ENCODE assay signal across 1 cellular context in the genomic region with DNA sequence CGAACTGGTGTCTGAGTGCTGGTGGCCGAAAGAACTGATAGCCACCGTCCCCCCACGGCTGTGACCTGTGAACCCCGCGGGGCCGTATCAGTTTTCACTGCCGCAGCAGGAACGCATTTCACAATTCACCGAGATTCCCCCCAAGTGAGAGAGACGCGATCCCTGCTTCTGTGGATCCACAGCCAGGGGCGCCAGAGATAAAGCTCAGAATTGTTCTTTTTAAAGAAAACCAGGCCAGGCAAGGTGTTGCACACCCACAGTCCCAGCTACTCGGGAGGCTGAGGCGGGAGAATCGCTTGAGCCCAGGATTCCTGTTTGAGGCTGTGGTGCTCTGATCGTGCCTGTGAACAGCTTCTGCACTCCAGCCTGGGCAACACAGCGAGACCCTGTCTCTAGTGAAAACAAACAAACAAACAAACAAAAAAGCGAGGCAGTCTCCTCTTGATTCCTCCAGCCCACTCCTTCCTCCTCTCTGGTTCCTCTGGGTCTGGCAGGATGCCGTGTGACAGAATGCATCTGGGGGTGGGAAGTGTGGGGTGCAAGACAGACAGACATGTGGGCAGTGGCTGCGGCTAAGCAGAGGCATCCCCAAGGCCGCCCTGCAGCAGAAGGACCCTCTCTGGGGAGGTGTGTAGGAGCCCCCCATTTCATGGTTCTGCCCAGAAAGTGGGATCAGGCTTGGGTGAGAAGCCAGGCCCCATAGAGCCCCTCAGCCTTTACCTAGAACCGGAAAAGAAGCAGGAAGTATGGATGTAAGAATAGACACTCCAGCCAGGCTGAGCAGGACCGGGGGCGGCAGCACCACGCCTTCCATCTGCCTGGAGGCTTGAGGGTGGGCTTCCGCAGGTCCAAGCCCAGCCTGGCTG.
TF ChIP-seq lines count a peak whose summit lies in the region.

No MANE protein-coding gene starts in this region.

TF ChIP-seq in HEK293, 187 proteins besides CTCF, POLR2A, EP300 and RAD21 (continued from another document):
- TF ChIP-seq, protein P1, sequence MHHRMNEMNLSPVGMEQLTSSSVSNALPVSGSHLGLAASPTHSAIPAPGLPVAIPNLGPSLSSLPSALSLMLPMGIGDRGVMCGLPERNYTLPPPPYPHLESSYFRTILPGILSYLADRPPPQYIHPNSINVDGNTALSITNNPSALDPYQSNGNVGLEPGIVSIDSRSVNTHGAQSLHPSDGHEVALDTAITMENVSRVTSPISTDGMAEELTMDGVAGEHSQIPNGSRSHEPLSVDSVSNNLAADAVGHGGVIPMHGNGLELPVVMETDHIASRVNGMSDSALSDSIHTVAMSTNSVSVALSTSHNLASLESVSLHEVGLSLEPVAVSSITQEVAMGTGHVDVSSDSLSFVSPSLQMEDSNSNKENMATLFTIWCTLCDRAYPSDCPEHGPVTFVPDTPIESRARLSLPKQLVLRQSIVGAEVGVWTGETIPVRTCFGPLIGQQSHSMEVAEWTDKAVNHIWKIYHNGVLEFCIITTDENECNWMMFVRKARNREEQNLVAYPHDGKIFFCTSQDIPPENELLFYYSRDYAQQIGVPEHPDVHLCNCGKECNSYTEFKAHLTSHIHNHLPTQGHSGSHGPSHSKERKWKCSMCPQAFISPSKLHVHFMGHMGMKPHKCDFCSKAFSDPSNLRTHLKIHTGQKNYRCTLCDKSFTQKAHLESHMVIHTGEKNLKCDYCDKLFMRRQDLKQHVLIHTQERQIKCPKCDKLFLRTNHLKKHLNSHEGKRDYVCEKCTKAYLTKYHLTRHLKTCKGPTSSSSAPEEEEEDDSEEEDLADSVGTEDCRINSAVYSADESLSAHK (tag by site-specific recombination; IDR thresholded peaks at IDR 0.05): no peak
- TF ChIP-seq ZNF654 (tag by site-specific recombination; IDR thresholded peaks at IDR 0.05; ENCODE audit: low read depth) (no peak), ZNF560 (tag by site-specific recombination; IDR thresholded peaks at IDR 0.05; ENCODE audit: borderline replicate concordance) (no peak), ZNF791 (tag by site-specific recombination; IDR thresholded peaks at IDR 0.05) (no peak), ZNF23 (tag by site-specific recombination; IDR thresholded peaks at IDR 0.05; ENCODE audit: borderline replicate concordance) (no peak), ZNF48 (tag by site-specific recombination; IDR thresholded peaks at IDR 0.05) (no peak), ZNF416 (tag by site-specific recombination; IDR thresholded peaks at IDR 0.05) (no peak), SP3 (tag by site-specific recombination; IDR thresholded peaks at IDR 0.05) (no peak), ZBTB17 (tag by site-specific recombination; IDR thresholded peaks at IDR 0.05) (no peak)
- TF ChIP-seq, protein P2, sequence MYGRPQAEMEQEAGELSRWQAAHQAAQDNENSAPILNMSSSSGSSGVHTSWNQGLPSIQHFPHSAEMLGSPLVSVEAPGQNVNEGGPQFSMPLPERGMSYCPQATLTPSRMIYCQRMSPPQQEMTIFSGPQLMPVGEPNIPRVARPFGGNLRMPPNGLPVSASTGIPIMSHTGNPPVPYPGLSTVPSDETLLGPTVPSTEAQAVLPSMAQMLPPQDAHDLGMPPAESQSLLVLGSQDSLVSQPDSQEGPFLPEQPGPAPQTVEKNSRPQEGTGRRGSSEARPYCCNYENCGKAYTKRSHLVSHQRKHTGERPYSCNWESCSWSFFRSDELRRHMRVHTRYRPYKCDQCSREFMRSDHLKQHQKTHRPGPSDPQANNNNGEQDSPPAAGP (tag by site-specific recombination; IDR thresholded peaks at IDR 0.05): no peak
- TF ChIP-seq, protein P3, sequence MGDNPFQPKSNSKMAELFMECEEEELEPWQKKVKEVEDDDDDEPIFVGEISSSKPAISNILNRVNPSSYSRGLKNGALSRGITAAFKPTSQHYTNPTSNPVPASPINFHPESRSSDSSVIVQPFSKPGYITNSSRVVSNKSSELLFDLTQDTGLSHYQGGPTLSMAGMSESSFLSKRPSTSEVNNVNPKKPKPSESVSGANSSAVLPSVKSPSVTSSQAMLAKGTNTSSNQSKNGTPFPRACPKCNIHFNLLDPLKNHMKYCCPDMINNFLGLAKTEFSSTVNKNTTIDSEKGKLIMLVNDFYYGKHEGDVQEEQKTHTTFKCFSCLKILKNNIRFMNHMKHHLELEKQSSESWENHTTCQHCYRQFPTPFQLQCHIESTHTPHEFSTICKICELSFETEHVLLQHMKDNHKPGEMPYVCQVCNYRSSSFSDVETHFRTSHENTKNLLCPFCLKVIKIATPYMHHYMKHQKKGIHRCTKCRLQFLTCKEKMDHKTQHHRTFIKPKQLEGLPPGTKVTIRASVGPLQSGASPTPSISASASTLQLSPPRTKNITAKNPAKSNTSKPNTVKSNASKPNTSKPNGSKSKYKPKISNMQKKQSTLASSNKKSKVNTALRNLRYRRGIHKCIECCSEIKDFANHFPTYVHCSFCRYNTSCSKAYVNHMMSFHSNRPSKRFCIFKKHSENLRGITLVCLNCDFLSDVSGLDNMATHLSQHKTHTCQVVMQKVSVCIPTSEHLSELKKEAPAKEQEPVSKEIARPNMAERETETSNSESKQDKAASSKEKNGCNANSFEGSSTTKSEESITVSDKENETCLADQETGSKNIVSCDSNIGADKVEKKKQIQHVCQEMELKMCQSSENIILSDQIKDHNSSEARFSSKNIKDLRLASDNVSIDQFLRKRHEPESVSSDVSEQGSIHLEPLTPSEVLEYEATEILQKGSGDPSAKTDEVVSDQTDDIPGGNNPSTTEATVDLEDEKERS (tag by site-specific recombination; IDR thresholded peaks at IDR 0.05): no peak
- TF ChIP-seq, protein P4, sequence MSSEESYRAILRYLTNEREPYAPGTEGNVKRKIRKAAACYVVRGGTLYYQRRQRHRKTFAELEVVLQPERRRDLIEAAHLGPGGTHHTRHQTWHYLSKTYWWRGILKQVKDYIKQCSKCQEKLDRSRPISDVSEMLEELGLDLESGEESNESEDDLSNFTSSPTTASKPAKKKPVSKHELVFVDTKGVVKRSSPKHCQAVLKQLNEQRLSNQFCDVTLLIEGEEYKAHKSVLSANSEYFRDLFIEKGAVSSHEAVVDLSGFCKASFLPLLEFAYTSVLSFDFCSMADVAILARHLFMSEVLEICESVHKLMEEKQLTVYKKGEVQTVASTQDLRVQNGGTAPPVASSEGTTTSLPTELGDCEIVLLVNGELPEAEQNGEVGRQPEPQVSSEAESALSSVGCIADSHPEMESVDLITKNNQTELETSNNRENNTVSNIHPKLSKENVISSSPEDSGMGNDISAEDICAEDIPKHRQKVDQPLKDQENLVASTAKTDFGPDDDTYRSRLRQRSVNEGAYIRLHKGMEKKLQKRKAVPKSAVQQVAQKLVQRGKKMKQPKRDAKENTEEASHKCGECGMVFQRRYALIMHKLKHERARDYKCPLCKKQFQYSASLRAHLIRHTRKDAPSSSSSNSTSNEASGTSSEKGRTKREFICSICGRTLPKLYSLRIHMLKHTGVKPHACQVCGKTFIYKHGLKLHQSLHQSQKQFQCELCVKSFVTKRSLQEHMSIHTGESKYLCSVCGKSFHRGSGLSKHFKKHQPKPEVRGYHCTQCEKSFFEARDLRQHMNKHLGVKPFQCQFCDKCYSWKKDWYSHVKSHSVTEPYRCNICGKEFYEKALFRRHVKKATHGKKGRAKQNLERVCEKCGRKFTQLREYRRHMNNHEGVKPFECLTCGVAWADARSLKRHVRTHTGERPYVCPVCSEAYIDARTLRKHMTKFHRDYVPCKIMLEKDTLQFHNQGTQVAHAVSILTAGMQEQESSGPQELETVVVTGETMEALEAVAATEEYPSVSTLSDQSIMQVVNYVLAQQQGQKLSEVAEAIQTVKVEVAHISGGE (tag by site-specific recombination; conservative IDR thresholded peaks at IDR 0.05; ENCODE audit: low read depth): no peak
- TF ChIP-seq, protein P5, sequence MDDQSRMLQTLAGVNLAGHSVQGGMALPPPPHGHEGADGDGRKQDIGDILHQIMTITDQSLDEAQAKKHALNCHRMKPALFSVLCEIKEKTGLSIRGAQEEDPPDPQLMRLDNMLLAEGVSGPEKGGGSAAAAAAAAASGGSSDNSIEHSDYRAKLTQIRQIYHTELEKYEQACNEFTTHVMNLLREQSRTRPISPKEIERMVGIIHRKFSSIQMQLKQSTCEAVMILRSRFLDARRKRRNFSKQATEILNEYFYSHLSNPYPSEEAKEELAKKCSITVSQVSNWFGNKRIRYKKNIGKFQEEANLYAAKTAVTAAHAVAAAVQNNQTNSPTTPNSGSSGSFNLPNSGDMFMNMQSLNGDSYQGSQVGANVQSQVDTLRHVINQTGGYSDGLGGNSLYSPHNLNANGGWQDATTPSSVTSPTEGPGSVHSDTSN (CRISPR knock-in tag; IDR thresholded peaks at IDR 0.05): no peak
- TF ChIP-seq, protein P6, sequence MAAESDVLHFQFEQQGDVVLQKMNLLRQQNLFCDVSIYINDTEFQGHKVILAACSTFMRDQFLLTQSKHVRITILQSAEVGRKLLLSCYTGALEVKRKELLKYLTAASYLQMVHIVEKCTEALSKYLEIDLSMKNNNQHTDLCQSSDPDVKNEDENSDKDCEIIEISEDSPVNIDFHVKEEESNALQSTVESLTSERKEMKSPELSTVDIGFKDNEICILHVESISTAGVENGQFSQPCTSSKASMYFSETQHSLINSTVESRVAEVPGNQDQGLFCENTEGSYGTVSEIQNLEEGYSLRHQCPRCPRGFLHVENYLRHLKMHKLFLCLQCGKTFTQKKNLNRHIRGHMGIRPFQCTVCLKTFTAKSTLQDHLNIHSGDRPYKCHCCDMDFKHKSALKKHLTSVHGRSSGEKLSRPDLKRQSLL (tag by site-specific recombination; IDR thresholded peaks at IDR 0.05): no peak
